ENCODE assay signal across 22 cellular contexts in genomic region chr2:173654146-173654895, GRCh38.
DNase-seq lines count a peak whose midpoint lies in the region; ATAC-seq and TF ChIP-seq lines count a peak whose summit lies in the region.
"Had no signal": no experiment of that assay in that cellular context is flagged by ENCODE, and none has a peak within 500 bp of the region (broad histone marks: within the 10 kb centered on the region; RNA-seq: fewer than 3 reads in every experiment).

No MANE protein-coding gene starts in this region.

- no peaks in the 10 kb centered on the region for H4K20me1 ChIP-seq in neural progenitor cell (ENCODE audit: low read depth)
- H4K20me1 ChIP-seq: BLaER1 treated with 17β-estradiol and CSF1 and Interleukin-3, amounts not matched to agents 10 nM and 100 nM had no signal

- H3F3A ChIP-seq in neural progenitor cell (ENCODE audit: low read depth), result peaks cover 7% of the 10 kb centered on the region

- no peak overlapping the region for H3K4me3 Mint-ChIP-seq in neural progenitor cell
- H3K4me3 Mint-ChIP-seq: activated naive CD4-positive, alpha-beta T cell treated with anti-CD3 and anti-CD28 coated beads for 36 hours; IgD-negative memory B cell; type B pancreatic cell had no signal

- DNase-seq in DMS153 treated with DMSO at 0.1 percent for 48 hours (lab: John Stamatoyannopoulos, UW; ENCODE audit: unreplicated experiment) (peak; percentile 33), NCI-H748 treated with DMSO at 0.1 percent for 48 hours (lab: John Stamatoyannopoulos, UW) (peak; percentile 18), epithelial cell of prostate (ENCODE audit: low read depth, low spot score) (no peak), neural progenitor cell (ENCODE audit: low spot score) (no peak), spleen (no peak), cerebellar cortex (ENCODE audit: low spot score) (no peak)
- DNase-seq: activated CD4-positive, alpha-beta T cell treated with anti-CD3 and anti-CD28 coated beads for 48 hours; activated naive CD4-positive, alpha-beta T cell treated with anti-CD3 and anti-CD28 coated beads for 36 hours; activated T-cell treated with anti-CD3 and anti-CD28 coated beads, Interleukin-2, amount 50 U/mL, for 48 hours; amygdala; caudate nucleus; dermis blood vessel endothelial cell; H7; lower lobe of right lung; NCI-H1436; NCI-H526; stomach had no signal

- H3K27ac Mint-ChIP-seq in neural progenitor cell, result peak overlapping the region; percentile 27
- H3K27ac Mint-ChIP-seq: activated naive CD4-positive, alpha-beta T cell treated with anti-CD3 and anti-CD28 coated beads for 36 hours; IgD-negative memory B cell; type B pancreatic cell had no signal

- peaks cover 9% of the 10 kb centered on the region for H3K27me3 Mint-ChIP-seq in neural progenitor cell (ENCODE audit: insufficient read depth, low read depth)

- H3K27me3 ChIP-seq in neural progenitor cell (no peaks in the 10 kb centered on the region), spleen (replicated peaks in 1 of 7) (no peaks in the 10 kb centered on the region)
- H3K27me3 ChIP-seq: BLaER1 treated with 17β-estradiol and CSF1 and Interleukin-3, amounts not matched to agents 10 nM and 100 nM; stomach had no signal

- H3K9me3 Mint-ChIP-seq in neural progenitor cell, result peaks cover 1% of the 10 kb centered on the region

- H3K4me1 ChIP-seq in neural progenitor cell, result peaks cover 31% of the 10 kb centered on the region
- H3K4me1 ChIP-seq in spleen, result no peaks in the 10 kb centered on the region
- H3K4me1 ChIP-seq: BLaER1 treated with 17β-estradiol and CSF1 and Interleukin-3, amounts not matched to agents 10 nM and 100 nM; lower lobe of right lung had no signal

- no peak overlapping the region for H3K4me3 ChIP-seq in neural progenitor cell
- no peak overlapping the region for H3K4me3 ChIP-seq in spleen
- H3K4me3 ChIP-seq: BLaER1 treated with 17β-estradiol and CSF1 and Interleukin-3, amounts not matched to agents 10 nM and 100 nM; lower lobe of right lung; stomach had no signal

- intact Hi-C loops in spleen (cut with DNase I; ENCODE audit: low total_unique reads), result no loop called here

- H3K9me3 ChIP-seq in neural progenitor cell (ENCODE audit: low read depth) (no peaks in the 10 kb centered on the region), spleen (no peaks in the 10 kb centered on the region)
- H3K9me3 ChIP-seq: BLaER1 treated with 17β-estradiol and CSF1 and Interleukin-3, amounts not matched to agents 10 nM and 100 nM; lower lobe of right lung; stomach had no signal

- H3K27ac ChIP-seq in epithelial cell of prostate (peak overlapping the region; percentile 96), neural progenitor cell (no peak overlapping the region), spleen (no peak overlapping the region)
- H3K27ac ChIP-seq: BLaER1 treated with 17β-estradiol and CSF1 and Interleukin-3, amounts not matched to agents 10 nM and 100 nM; lower lobe of right lung had no signal

- H3K4me1 Mint-ChIP-seq in neural progenitor cell, result peaks cover 33% of the 10 kb centered on the region
- H3K4me1 Mint-ChIP-seq: IgD-negative memory B cell had no signal

- 56 to 67% (median 64%) methylated on average over 11 of the region's 11 CpGs for WGBS in spleen, 5 donors

- no peaks in the 10 kb centered on the region for H3K36me3 Mint-ChIP-seq in neural progenitor cell
- H3K36me3 Mint-ChIP-seq: IgD-negative memory B cell, type B pancreatic cell had no signal

- H3K4me2 ChIP-seq in neural progenitor cell, result no peak overlapping the region
- H3K4me2 ChIP-seq: BLaER1 treated with 17β-estradiol and CSF1 and Interleukin-3, amounts not matched to agents 10 nM and 100 nM had no signal

- no peaks in the 10 kb centered on the region for H3K36me3 ChIP-seq in neural progenitor cell
- H3K36me3 ChIP-seq in spleen, result no peaks in the 10 kb centered on the region
- H3K36me3 ChIP-seq: BLaER1 treated with 17β-estradiol and CSF1 and Interleukin-3, amounts not matched to agents 10 nM and 100 nM; lower lobe of right lung; stomach had no signal

- H2AFZ ChIP-seq in neural progenitor cell (replicated peaks), result peak overlapping the region; percentile 85

- ATAC-seq in HG03108 (IDR thresholded peaks at IDR 0.05; ENCODE audit: unreplicated experiment) (no peak), HG02870 (IDR thresholded peaks at IDR 0.05; ENCODE audit: unreplicated experiment) (no peak)
- ATAC-seq: lower lobe of right lung had no signal

- H3K9ac ChIP-seq in neural progenitor cell, result no peak overlapping the region
- H3K9ac ChIP-seq: BLaER1 treated with 17β-estradiol and CSF1 and Interleukin-3, amounts not matched to agents 10 nM and 100 nM had no signal

- TF ChIP-seq CTCF in neural progenitor cell (IDR thresholded peaks at IDR 0.05), result no peak
- no peak for TF ChIP-seq CTCF in spleen (IDR thresholded peaks at IDR 0.05 in 8 of 11, conservative IDR thresholded peaks at IDR 0.05 in 3 of 11)

- TF ChIP-seq POLR2A in spleen (IDR thresholded peaks at IDR 0.05), result no peak

- H3K79me2 ChIP-seq in neural progenitor cell (ENCODE audit: low read depth), result no peaks in the 10 kb centered on the region

Comparison
In these comparisons a context has a peak if more than half of its experiments do, and no peak if none do; other contexts are left out.
1. DNase-seq: peak in DMS153 treated with DMSO at 0.1 percent for 48 hours (single experiment) and NCI-H748 treated with DMSO at 0.1 percent for 48 hours (single experiment); none in epithelial cell of prostate (single experiment), neural progenitor cell (single experiment), spleen (single experiment) and cerebellar cortex (single experiment).